ENCODE assay signal across 17 cellular contexts in the genomic region with DNA sequence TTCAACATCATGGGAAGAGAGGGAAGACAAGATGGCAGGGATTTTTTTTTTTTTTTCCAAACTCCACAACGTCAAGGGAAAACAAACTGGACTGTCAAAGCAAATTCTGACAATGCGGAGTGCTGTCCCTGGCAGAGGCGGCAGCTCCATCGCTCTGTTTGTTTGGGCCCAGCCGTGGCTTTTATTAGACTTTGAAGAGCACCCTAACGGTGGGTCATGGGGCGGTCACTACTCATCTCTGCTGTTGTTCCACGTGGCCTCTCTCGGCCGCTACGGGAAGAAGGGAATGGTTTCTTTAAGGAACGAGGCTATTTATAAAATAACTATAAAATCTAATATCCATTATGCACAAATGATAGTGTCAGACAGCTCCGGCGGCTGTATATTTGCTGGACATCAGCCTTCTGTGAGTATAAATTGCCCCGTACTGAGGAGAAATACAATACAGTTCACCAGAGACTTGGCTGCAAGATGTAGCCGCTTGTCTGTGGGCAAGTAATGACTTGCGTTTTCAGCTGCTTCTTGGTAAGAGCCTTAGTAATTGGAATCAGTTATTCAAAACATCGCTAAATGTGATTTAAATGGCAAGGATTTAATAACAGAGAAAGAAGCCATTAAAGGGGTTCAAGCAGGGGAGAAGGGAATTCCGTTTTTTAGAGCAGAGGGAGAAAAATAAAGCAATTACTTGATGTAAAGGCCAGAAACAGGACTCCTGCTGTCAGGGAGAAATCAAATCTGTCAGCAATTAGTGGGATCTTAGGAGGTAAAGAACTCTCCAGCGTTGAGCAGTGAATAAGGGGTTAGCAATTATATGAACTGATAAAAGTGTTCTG.
DNase-seq lines count a peak whose midpoint lies in the region; ATAC-seq and TF ChIP-seq lines count a peak whose summit lies in the region.
"Had no signal": no experiment of that assay in that cellular context is flagged by ENCODE, and none has a peak within 500 bp of the region (broad histone marks: within the 10 kb centered on the region; RNA-seq: fewer than 3 reads in every experiment).

No MANE protein-coding gene starts in this region.

- POLR2A ChIA-PET in SK-N-SH (lab: Yijun Ruan, JAX), result no interaction called here

- TF ChIP-seq CTCF in SK-N-SH (IDR thresholded peaks at IDR 0.05), result no peak
- no peak for TF ChIP-seq CTCF in glutamatergic neuron (IDR thresholded peaks at IDR 0.05; ENCODE audit: partially characterized antibody, unreplicated experiment)
- TF ChIP-seq CTCF in uterus (IDR thresholded peaks at IDR 0.05), result no peak

- H3K27me3 ChIP-seq in SK-N-SH (ENCODE audit: insufficient read depth), result no peaks in the 10 kb centered on the region
- no peaks in the 10 kb centered on the region for H3K27me3 ChIP-seq in uterus
- H3K27me3 ChIP-seq: colonic mucosa, gastrocnemius medialis had no signal

- WGBS in SK-N-SH (ENCODE audit: low lambda C conversion rate), result 46% methylated on average over 20 of the region's 20 CpGs

- H3K4me1 ChIP-seq in SK-N-SH (ENCODE audit: control insufficient read depth in 1 of 2, insufficient read depth in 2 of 2, low read depth in 1 of 2, low read length in 1 of 2), result peaks cover 0 to 10% of the 10 kb centered on the region in 2 experiments; a peak in 2 of 4 replicates
- no peaks in the 10 kb centered on the region for H3K4me1 ChIP-seq in uterus
- H3K4me1 ChIP-seq: colonic mucosa, gastrocnemius medialis, HAP-1 had no signal

- H3K4me1 Mint-ChIP-seq in glutamatergic neuron (ENCODE audit: low read depth, unreplicated experiment), result peaks cover 17% of the 10 kb centered on the region

- no peaks in the 10 kb centered on the region for H3F3A ChIP-seq in SK-N-SH (replicated peaks; ENCODE audit: insufficient read depth)

- CTCF ChIA-PET in SK-N-SH (lab: Yijun Ruan, JAX), result interaction anchor here (0.7 to 1.6 kb wide), 3 partner anchors 11 to 561 kb away, joined by 3 read pairs; no protein-coding TSS in a partner anchor

- no peaks in the 10 kb centered on the region for H3K79me2 ChIP-seq in SK-N-SH (ENCODE audit: insufficient read depth)

- H3K4me3 ChIP-seq in SK-N-SH (ENCODE audit: low read depth in 2 of 2, low read length in 1 of 2), result no peak overlapping the region; a peak in 1 of 4 replicates
- H3K4me3 ChIP-seq in uterus, result peak overlapping the region; percentile 2 to 18
- H3K4me3 ChIP-seq: colonic mucosa, GM12878, HAP-1 had no signal

- H3K27me3 Mint-ChIP-seq in glutamatergic neuron (ENCODE audit: unreplicated experiment), result peaks cover 1% of the 10 kb centered on the region

- intact Hi-C loops in uterus (cut with DNase I; ENCODE audit: low total_unique reads), result no loop called here

- no peak for TF ChIP-seq POLR2A in uterus (IDR thresholded peaks at IDR 0.05)

- peak; percentile 39 for DNase-seq in NCI-H510A treated with DMSO at 0.1 percent for 48 hours (lab: John Stamatoyannopoulos, UW)
- no peak for DNase-seq in NCI-H510A (lab: John Stamatoyannopoulos, UW)
- DNase-seq in SK-N-SH, result peak; percentile 44
- DNase-seq in glutamatergic neuron, result no peak
- peak; percentile 21 to 31 for DNase-seq in uterus
- DNase-seq in iPS-NIHi11 (ENCODE audit: low spot score), result no peak
- no peak for DNase-seq in mesenteric fat pad (ENCODE audit: low spot score)
- DNase-seq: colonic mucosa; gastrocnemius medialis; stimulated activated CD4-positive, alpha-beta T cell treated with anti-CD3 and anti-CD28 coated beads, Interleukin-12 subunit alpha, Interleukin-12 subunit beta, amount 100 ng/mL, for 4 hours; trophoblast cell had no signal

- H3K4me3 Mint-ChIP-seq in glutamatergic neuron (ENCODE audit: unreplicated experiment), result peak overlapping the region; percentile 74

- TF ChIP-seq EP300 in SK-N-SH (IDR thresholded peaks at IDR 0.05; ENCODE audit: borderline replicate concordance in 1 of 2, low read depth in 1 of 2, low read length in 1 of 2), result peak in 1 of 2 experiments; percentile 75; a peak in 1 of 4 replicates

- no peaks in the 10 kb centered on the region for H4K20me1 ChIP-seq in SK-N-SH (ENCODE audit: insufficient read depth)

- peak overlapping the region in 1 of 2 experiments; percentile 87; a peak in 2 of 4 replicates for H3K27ac ChIP-seq in SK-N-SH (ENCODE audit: low read depth in 2 of 2, low read length in 1 of 2)
- peak overlapping the region; percentile 78 to 82 for H3K27ac ChIP-seq in uterus
- H3K27ac ChIP-seq: colonic mucosa, neutrophil had no signal

- H3K9me3 Mint-ChIP-seq in glutamatergic neuron (ENCODE audit: unreplicated experiment), result peaks cover 2% of the 10 kb centered on the region
- H3K9me3 Mint-ChIP-seq: activated naive CD4-positive, alpha-beta T cell treated with anti-CD3 and anti-CD28 coated beads, Interleukin-2, amount 50 U/mL, for 72 hours had no signal

- H3K4me2 ChIP-seq in SK-N-SH, result no peak overlapping the region

- H3K27ac Mint-ChIP-seq in glutamatergic neuron (ENCODE audit: unreplicated experiment), result peak overlapping the region; percentile 80
- H3K27ac Mint-ChIP-seq: activated naive CD4-positive, alpha-beta T cell treated with anti-CD3 and anti-CD28 coated beads, Interleukin-2, amount 50 U/mL, for 72 hours had no signal

- ATAC-seq in HG03039 (IDR thresholded peaks at IDR 0.05; ENCODE audit: unreplicated experiment), result no peak
- ATAC-seq: activated naive CD4-positive, alpha-beta T cell treated with anti-CD3 and anti-CD28 coated beads, Interleukin-2, amount 50 U/mL, for 72 hours; GM12878; left lobe of liver had no signal

- H3K9ac ChIP-seq in SK-N-SH, result no peak overlapping the region

- H3K36me3 ChIP-seq in SK-N-SH (replicated peaks in 1 of 2; ENCODE audit: control insufficient read depth in 1 of 2, insufficient read depth in 2 of 2, low read length in 1 of 2) (no peaks in the 10 kb centered on the region), uterus (no peaks in the 10 kb centered on the region)
- H3K36me3 ChIP-seq: colonic mucosa, gastrocnemius medialis, HAP-1, neutrophil had no signal

- no peaks in the 10 kb centered on the region for H3K9me2 ChIP-seq in SK-N-SH

- H3K36me3 Mint-ChIP-seq in glutamatergic neuron (ENCODE audit: unreplicated experiment), result no peaks in the 10 kb centered on the region
- H3K36me3 Mint-ChIP-seq: activated naive CD4-positive, alpha-beta T cell treated with anti-CD3 and anti-CD28 coated beads, Interleukin-2, amount 50 U/mL, for 72 hours had no signal

- H3K9me3 ChIP-seq in SK-N-SH (no peaks in the 10 kb centered on the region), uterus (no peaks in the 10 kb centered on the region)
- H3K9me3 ChIP-seq: colonic mucosa, gastrocnemius medialis, HAP-1, neutrophil had no signal

- no peak for TF ChIP-seq RAD21 in SK-N-SH (IDR thresholded peaks at IDR 0.05; ENCODE audit: low read length)

- H2AFZ ChIP-seq in SK-N-SH (ENCODE audit: low read depth), result no peak overlapping the region

TF ChIP-seq in SK-N-SH, 30 proteins besides CTCF, POLR2A, EP300 and RAD21 (continues in another document):
- TF ChIP-seq, protein P1, sequence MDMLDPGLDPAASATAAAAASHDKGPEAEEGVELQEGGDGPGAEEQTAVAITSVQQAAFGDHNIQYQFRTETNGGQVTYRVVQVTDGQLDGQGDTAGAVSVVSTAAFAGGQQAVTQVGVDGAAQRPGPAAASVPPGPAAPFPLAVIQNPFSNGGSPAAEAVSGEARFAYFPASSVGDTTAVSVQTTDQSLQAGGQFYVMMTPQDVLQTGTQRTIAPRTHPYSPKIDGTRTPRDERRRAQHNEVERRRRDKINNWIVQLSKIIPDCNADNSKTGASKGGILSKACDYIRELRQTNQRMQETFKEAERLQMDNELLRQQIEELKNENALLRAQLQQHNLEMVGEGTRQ (IDR thresholded peaks at IDR 0.05; ENCODE audit: borderline replicate concordance, low read depth, low read length), result no peak
- TF ChIP-seq TEAD4 (IDR thresholded peaks at IDR 0.05; ENCODE audit: borderline replicate concordance, insufficient read depth) (no peak), RCOR1 (IDR thresholded peaks at IDR 0.05; ENCODE audit: low read length) (no peak; the same call in 1 of the 2 replicates), NRF1 (IDR thresholded peaks at IDR 0.05; ENCODE audit: low read depth, low read length) (no peak), FOXM1 (IDR thresholded peaks at IDR 0.05; ENCODE audit: low read depth) (no peak), NFIC (IDR thresholded peaks at IDR 0.05; ENCODE audit: borderline replicate concordance) (no peak), SMC3 (IDR thresholded peaks at IDR 0.05; ENCODE audit: low read depth, low read length) (no peak), ELF1 (IDR thresholded peaks at IDR 0.05) (no peak), MEF2A (IDR thresholded peaks at IDR 0.05; ENCODE audit: borderline replicate concordance, low read depth) (no peak), FOXJ3 (CRISPR knock-in tag; IDR thresholded peaks at IDR 0.05) (0 out of 2 replicates have a peak, but pooled peaks have one; percentile 20), CHD2 (IDR thresholded peaks at IDR 0.05; ENCODE audit: low read length, partially characterized antibody) (peak; percentile 64), TCF12 (IDR thresholded peaks at IDR 0.05) (no peak)
- TF ChIP-seq, protein P2, sequence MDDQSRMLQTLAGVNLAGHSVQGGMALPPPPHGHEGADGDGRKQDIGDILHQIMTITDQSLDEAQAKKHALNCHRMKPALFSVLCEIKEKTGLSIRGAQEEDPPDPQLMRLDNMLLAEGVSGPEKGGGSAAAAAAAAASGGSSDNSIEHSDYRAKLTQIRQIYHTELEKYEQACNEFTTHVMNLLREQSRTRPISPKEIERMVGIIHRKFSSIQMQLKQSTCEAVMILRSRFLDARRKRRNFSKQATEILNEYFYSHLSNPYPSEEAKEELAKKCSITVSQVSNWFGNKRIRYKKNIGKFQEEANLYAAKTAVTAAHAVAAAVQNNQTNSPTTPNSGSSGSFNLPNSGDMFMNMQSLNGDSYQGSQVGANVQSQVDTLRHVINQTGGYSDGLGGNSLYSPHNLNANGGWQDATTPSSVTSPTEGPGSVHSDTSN (IDR thresholded peaks at IDR 0.05), result no peak
- TF ChIP-seq, protein P3, sequence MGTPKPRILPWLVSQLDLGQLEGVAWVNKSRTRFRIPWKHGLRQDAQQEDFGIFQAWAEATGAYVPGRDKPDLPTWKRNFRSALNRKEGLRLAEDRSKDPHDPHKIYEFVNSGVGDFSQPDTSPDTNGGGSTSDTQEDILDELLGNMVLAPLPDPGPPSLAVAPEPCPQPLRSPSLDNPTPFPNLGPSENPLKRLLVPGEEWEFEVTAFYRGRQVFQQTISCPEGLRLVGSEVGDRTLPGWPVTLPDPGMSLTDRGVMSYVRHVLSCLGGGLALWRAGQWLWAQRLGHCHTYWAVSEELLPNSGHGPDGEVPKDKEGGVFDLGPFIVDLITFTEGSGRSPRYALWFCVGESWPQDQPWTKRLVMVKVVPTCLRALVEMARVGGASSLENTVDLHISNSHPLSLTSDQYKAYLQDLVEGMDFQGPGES (IDR thresholded peaks at IDR 0.05; ENCODE audit: low read depth, low read length), result no peak

Comparison
In these comparisons a context has a peak if more than half of its experiments do, and no peak if none do; other contexts are left out.
1. DNase-seq: peak in NCI-H510A treated with DMSO at 0.1 percent for 48 hours (single experiment), SK-N-SH (single experiment) and uterus (2 of 2); none in NCI-H510A (single experiment), glutamatergic neuron (single experiment), iPS-NIHi11 (single experiment) and mesenteric fat pad (single experiment).
2. H3K4me3 ChIP-seq: peak in uterus (2 of 2); none in SK-N-SH (0 of 2).